Comparison of ENCODE assay signal across 17 cellular contexts in the genomic region with DNA sequence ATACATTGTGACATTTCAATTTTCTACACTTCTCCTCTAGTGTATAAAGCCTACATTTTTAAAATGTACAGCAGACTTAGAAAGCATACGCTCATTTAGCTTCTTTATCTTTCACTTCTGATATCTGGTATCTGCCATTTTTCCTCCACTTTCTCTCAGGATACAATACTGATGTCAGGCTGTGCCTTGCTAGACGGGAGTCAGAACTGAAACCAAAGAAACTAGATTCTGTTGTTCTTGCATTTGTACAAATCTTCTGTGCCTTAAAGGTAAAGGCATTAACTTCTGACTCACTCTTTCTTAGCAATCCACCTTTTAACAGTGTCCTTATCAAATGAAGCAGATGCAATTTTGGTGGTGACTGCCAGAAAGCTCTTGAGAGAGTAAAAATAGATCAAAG.
"Had no signal": no experiment of that assay in that cellular context is flagged by ENCODE, and none has a peak within 500 bp of the region (broad histone marks: within the 10 kb centered on the region; RNA-seq: fewer than 3 reads in every experiment).

No MANE protein-coding gene starts in this region.

- H3K36me3 ChIP-seq: gastrocnemius medialis, lower lobe of right lung, neural progenitor cell, pancreas, transverse colon had no signal

- H3K9me3 ChIP-seq: gastrocnemius medialis, lower lobe of right lung, pancreas, transverse colon had no signal

- H3K4me1 Mint-ChIP-seq: activated B cell treated with CpG ODN at 0.5 μM for 24 hours; activated CD4-positive, alpha-beta T cell treated with anti-CD3 and anti-CD28 coated beads, Interleukin-2, amount 10 ng/mL, durations not matched to agents 24 days and 14 days; activated T-helper 17 cell treated with anti-CD3 and anti-CD28 coated beads, Interleukin-2, amount 50 U/mL, for 72 hours; neural progenitor cell had no signal

- H3K27me3 ChIP-seq: gastrocnemius medialis, neural progenitor cell, pancreas, transverse colon had no signal

- H3K9ac ChIP-seq: neural progenitor cell had no signal

- H3K27me3 Mint-ChIP-seq: activated B cell treated with CpG ODN at 0.5 μM for 24 hours; activated CD4-positive, alpha-beta T cell treated with anti-CD3 and anti-CD28 coated beads, Interleukin-2, amount 10 ng/mL, durations not matched to agents 24 days and 14 days; activated T-helper 17 cell treated with anti-CD3 and anti-CD28 coated beads, Interleukin-2, amount 50 U/mL, for 72 hours had no signal

- H3K9me3 Mint-ChIP-seq: activated B cell treated with CpG ODN at 0.5 μM for 24 hours; activated CD4-positive, alpha-beta T cell treated with anti-CD3 and anti-CD28 coated beads, Interleukin-2, amount 10 ng/mL, durations not matched to agents 24 days and 14 days; activated naive CD4-positive, alpha-beta T cell treated with anti-CD3 and anti-CD28 coated beads for 36 hours; neural progenitor cell had no signal

- H2AFZ ChIP-seq: neural progenitor cell had no signal

- ATAC-seq: activated T-helper 17 cell treated with anti-CD3 and anti-CD28 coated beads, Interleukin-2, amount 50 U/mL, for 72 hours; gastrocnemius medialis; lower lobe of right lung; pancreas had no signal

- H3K27ac ChIP-seq: coronary artery, gastrocnemius medialis, lower lobe of right lung, neural progenitor cell, pancreas, transverse colon had no signal

- H3K27ac Mint-ChIP-seq: activated B cell treated with CpG ODN at 0.5 μM for 24 hours; activated CD4-positive, alpha-beta T cell treated with anti-CD3 and anti-CD28 coated beads, Interleukin-2, amount 10 ng/mL, durations not matched to agents 24 days and 14 days; activated naive CD4-positive, alpha-beta T cell treated with anti-CD3 and anti-CD28 coated beads for 36 hours; activated T-helper 17 cell treated with anti-CD3 and anti-CD28 coated beads, Interleukin-2, amount 50 U/mL, for 72 hours; neural progenitor cell had no signal

- H3K4me2 ChIP-seq: neural progenitor cell had no signal

- DNase-seq: activated B cell treated with CpG ODN at 0.5 μM for 24 hours; activated CD4-positive, alpha-beta T cell treated with anti-CD3 and anti-CD28 coated beads, Interleukin-2, amount 10 ng/mL, durations not matched to agents 24 days and 14 days; activated naive CD4-positive, alpha-beta T cell treated with anti-CD3 and anti-CD28 coated beads for 36 hours; activated T-cell treated with anti-CD3 and anti-CD28 coated beads for 4 hours; central memory CD4-positive, alpha-beta T cell; effector CD4-positive, alpha-beta T cell; gastrocnemius medialis; hippocampal formation; kidney glomerular epithelial cell; lower lobe of right lung; midbrain; pancreas; stimulated activated CD4-positive, alpha-beta T cell treated with anti-CD3 and anti-CD28 coated beads, Interleukin-15, amount 100 ng/mL, for 24 hours; transverse colon had no signal

- H3K4me3 Mint-ChIP-seq: activated B cell treated with CpG ODN at 0.5 μM for 24 hours; activated CD4-positive, alpha-beta T cell treated with anti-CD3 and anti-CD28 coated beads, Interleukin-2, amount 10 ng/mL, durations not matched to agents 24 days and 14 days; activated naive CD4-positive, alpha-beta T cell treated with anti-CD3 and anti-CD28 coated beads for 36 hours; activated T-helper 17 cell treated with anti-CD3 and anti-CD28 coated beads, Interleukin-2, amount 50 U/mL, for 72 hours; neural progenitor cell had no signal

- H3K36me3 Mint-ChIP-seq: neural progenitor cell had no signal

- H3K4me1 ChIP-seq: gastrocnemius medialis, lower lobe of right lung, neural progenitor cell, pancreas, transverse colon had no signal

- H3K4me3 ChIP-seq: coronary artery, gastrocnemius medialis, lower lobe of right lung, neural progenitor cell, pancreas, transverse colon had no signal
